In the genomic region with DNA sequence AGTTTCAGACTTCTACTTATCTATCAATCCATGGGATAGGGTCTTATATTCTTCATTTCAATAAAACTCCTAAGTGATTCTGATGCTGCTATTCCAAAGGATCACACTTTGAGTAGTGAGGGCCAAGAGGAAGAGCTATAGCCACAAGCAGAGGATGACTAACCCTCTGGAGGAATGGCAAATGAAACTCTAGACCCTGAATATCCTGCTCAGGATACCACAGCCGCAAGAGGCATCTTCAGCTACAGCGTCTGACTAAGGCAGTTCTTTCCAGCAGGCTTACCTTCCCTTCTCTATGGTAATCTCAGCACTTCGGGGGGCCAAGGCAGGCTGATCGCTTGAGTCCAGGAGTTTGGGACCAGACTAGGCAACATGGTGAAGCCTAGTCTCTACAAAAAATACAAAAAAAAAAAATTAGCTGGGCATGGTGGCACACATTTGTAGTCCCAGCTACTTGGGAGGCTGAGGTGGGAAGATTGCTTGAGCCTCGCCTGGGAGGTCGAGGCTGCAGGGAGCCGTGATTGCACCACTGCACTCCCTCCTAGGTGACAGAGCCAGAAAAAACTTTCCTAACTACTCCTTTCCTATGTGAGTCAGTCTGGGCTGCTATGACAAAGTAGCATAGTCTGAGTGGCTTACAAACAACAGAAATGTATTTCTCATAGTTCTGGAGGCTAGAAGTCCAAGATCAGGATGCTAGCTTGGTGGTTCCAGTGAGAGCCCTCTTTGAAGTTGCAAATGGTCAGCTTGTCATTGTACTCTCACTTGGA, we compare ENCODE assay signal across 11 cellular contexts.
A peak's percentile ranks its signal among the peaks of the same experiment; 100 is the strongest.
DNase-seq lines count a peak whose midpoint lies in the region; FAIRE-seq and TF ChIP-seq lines count a peak whose summit lies in the region.
"Had no signal": no experiment of that assay in that cellular context is flagged by ENCODE, and none has a peak within 500 bp of the region (broad histone marks: within the 10 kb centered on the region; RNA-seq: fewer than 3 reads in every experiment).

No MANE protein-coding gene starts in this region.

- DNase-seq in H54 (ENCODE audit: insufficient read length, low spot score) (peak; percentile 31), SIG-M5 (lab: John Stamatoyannopoulos, UW) (peak; percentile 27), fibroblast of peridontal ligament (ENCODE audit: extremely low read depth) (peak; percentile 88), NCI-H446 treated with DMSO at 0.1 percent for 48 hours (lab: John Stamatoyannopoulos, UW) (no peak), mesenteric fat pad (ENCODE audit: low spot score) (no peak), activated T-cell treated with anti-CD3 and anti-CD28 coated beads for 4 hours (no peak)
- no peak for DNase-seq in activated CD4-positive, alpha-beta T cell treated with anti-CD3 and anti-CD28 coated beads, Interleukin-2, amount 50 U/mL, for 4 hours
- DNase-seq: activated CD4-positive, alpha-beta memory T cell treated with anti-CD3 and anti-CD28 coated beads, Interleukin-2, amount 10 ng/mL, durations not matched to agents 7 days and 5 days; anterior cingulate cortex; heart right ventricle had no signal

- H3K9ac ChIP-seq in skeletal muscle satellite cell (ENCODE audit: low read depth, low read length): peak overlapping the region; percentile 77

- no peak overlapping the region for H3K4me3 ChIP-seq in skeletal muscle satellite cell (ENCODE audit: low read length)
- H3K4me3 ChIP-seq: heart right ventricle had no signal

- H3K4me1 ChIP-seq in skeletal muscle satellite cell (ENCODE audit: control insufficient read depth, insufficient read depth, low read length): peaks cover 89% of the 10 kb centered on the region

- no peak for TF ChIP-seq POLR2A in H54 (IDR thresholded peaks at IDR 0.05; ENCODE audit: low read depth, low read length)

- no peaks in the 10 kb centered on the region for H3K9me3 ChIP-seq in skeletal muscle satellite cell (replicated peaks; ENCODE audit: low read length)
- H3K9me3 ChIP-seq: heart right ventricle had no signal

- no peaks in the 10 kb centered on the region for H3K27me3 ChIP-seq in skeletal muscle satellite cell (ENCODE audit: control insufficient read depth, insufficient read depth, low read length)
- H3K27me3 ChIP-seq: heart right ventricle had no signal

- H3K4me2 ChIP-seq in skeletal muscle satellite cell (ENCODE audit: low read length): peak overlapping the region; percentile 64

- H3K36me3 ChIP-seq in skeletal muscle satellite cell (ENCODE audit: insufficient read depth, low read length): no peaks in the 10 kb centered on the region
- H3K36me3 ChIP-seq: heart right ventricle had no signal

- FAIRE-seq in H54 (lab: Jason Lieb, UNC): peak; percentile 99

Comparison
In these comparisons a context has a peak if more than half of its experiments do, and no peak if none do; other contexts are left out.
1. DNase-seq: peak in H54 (single experiment), SIG-M5 (single experiment) and fibroblast of peridontal ligament (single experiment); none in NCI-H446 treated with DMSO at 0.1 percent for 48 hours (single experiment), mesenteric fat pad (single experiment), activated T-cell treated with anti-CD3 and anti-CD28 coated beads for 4 hours (single experiment) and activated CD4-positive, alpha-beta T cell treated with anti-CD3 and anti-CD28 coated beads, Interleukin-2, amount 50 U/mL, for 4 hours (0 of 2).